Comparison of ENCODE assay signal across 8 cellular contexts in genomic region chr10:110138197-110138812, GRCh38.
DNase-seq lines count a peak whose midpoint lies in the region; ATAC-seq and TF ChIP-seq lines count a peak whose summit lies in the region.

No MANE protein-coding gene starts in this region.

- peaks cover 0 to 14% (median 3%) of the 10 kb centered on the region in 4 donors for H3K4me1 ChIP-seq in sigmoid colon

- peaks cover 4% of the 10 kb centered on the region for H3K27me3 Mint-ChIP-seq in activated T-cell treated with anti-CD3 and anti-CD28 coated beads, Interleukin-2, amount 50 U/mL, for 72 hours (ENCODE audit: low read depth)
- no peaks in the 10 kb centered on the region for H3K27me3 Mint-ChIP-seq in activated T-helper 17 cell treated with anti-CD3 and anti-CD28 coated beads, Interleukin-2, amount 50 U/mL, for 72 hours

- intact Hi-C loops in left cardiac atrium (cut with DNase I) (loop anchor here (5.0 to 10.0 kb wide), 4 partner anchors 69 to 254 kb away; partner anchors contain the start of gene MXI1 (in 1 of the 2)), sigmoid colon (cut with DNase I) (loop anchor here (5.0 to 10.0 kb wide), 3 partner anchors 124 to 409 kb away; no protein-coding TSS in a partner anchor)

- no peak for TF ChIP-seq EP300 in sigmoid colon (IDR thresholded peaks at IDR 0.05)

- H3K4me3 Mint-ChIP-seq in activated T-cell treated with anti-CD3 and anti-CD28 coated beads, Interleukin-2, amount 50 U/mL, for 72 hours: no peak overlapping the region
- H3K4me3 Mint-ChIP-seq in activated T-helper 17 cell treated with anti-CD3 and anti-CD28 coated beads, Interleukin-2, amount 50 U/mL, for 72 hours: peak overlapping the region; percentile 21

- H3K4me1 Mint-ChIP-seq in activated T-cell treated with anti-CD3 and anti-CD28 coated beads, Interleukin-2, amount 50 U/mL, for 72 hours (ENCODE audit: low read depth): peaks cover 51% of the 10 kb centered on the region
- peaks cover 29% of the 10 kb centered on the region for H3K4me1 Mint-ChIP-seq in activated T-helper 17 cell treated with anti-CD3 and anti-CD28 coated beads, Interleukin-2, amount 50 U/mL, for 72 hours

- peak overlapping the region in 2 of 4 donors; percentile 9 to 52 for H3K27ac ChIP-seq in sigmoid colon

- no peak for TF ChIP-seq POLR2A in sigmoid colon (IDR thresholded peaks at IDR 0.05)

- no peak overlapping the region for H3K4me3 ChIP-seq in sigmoid colon

- peak; percentile 49 to 59 for ATAC-seq in activated T-cell treated with anti-CD3 and anti-CD28 coated beads, Interleukin-2, amount 50 U/mL, for 72 hours (replicated peaks in 1 of 2)
- ATAC-seq in HG02642 (IDR thresholded peaks at IDR 0.05; ENCODE audit: poor library complexity, unreplicated experiment) (peak; percentile 56), left cardiac atrium (peak; percentile 59 to 63)
- peak; percentile 37 for ATAC-seq in activated T-helper 17 cell treated with anti-CD3 and anti-CD28 coated beads, Interleukin-2, amount 50 U/mL, for 72 hours (replicated peaks)

- no peak for DNase-seq in activated T-cell treated with anti-CD3 and anti-CD28 coated beads, Interleukin-2, amount 50 U/mL, for 72 hours
- no peak for DNase-seq in activated T-cell treated with anti-CD3 and anti-CD28 coated beads, Interleukin-2, amount 50 U/mL, for 48 hours
- DNase-seq in NCI-H2196 treated with DMSO at 0.1 percent for 48 hours (lab: John Stamatoyannopoulos, UW; ENCODE audit: unreplicated experiment): peak; percentile 13
- no peak for DNase-seq in left cardiac atrium
- DNase-seq in sigmoid colon: no peak
- DNase-seq in stimulated activated naive CD4-positive, alpha-beta T cell treated with Interleukin-2 at 50 U/mL for 16 hours (lab: John Stamatoyannopoulos, UW): no peak

- TF ChIP-seq CTCF in sigmoid colon (IDR thresholded peaks at IDR 0.05): peak in 3 of 4 experiments; percentile 48 to 61 (median 60)

- no peaks in the 10 kb centered on the region for H3K9me3 ChIP-seq in sigmoid colon

- H3K9me3 Mint-ChIP-seq in activated T-cell treated with anti-CD3 and anti-CD28 coated beads, Interleukin-2, amount 50 U/mL, for 72 hours: no peaks in the 10 kb centered on the region
- no peaks in the 10 kb centered on the region for H3K9me3 Mint-ChIP-seq in activated T-helper 17 cell treated with anti-CD3 and anti-CD28 coated beads, Interleukin-2, amount 50 U/mL, for 72 hours

- no peak overlapping the region for H3K27ac Mint-ChIP-seq in activated T-cell treated with anti-CD3 and anti-CD28 coated beads, Interleukin-2, amount 50 U/mL, for 72 hours
- H3K27ac Mint-ChIP-seq in activated T-helper 17 cell treated with anti-CD3 and anti-CD28 coated beads, Interleukin-2, amount 50 U/mL, for 72 hours: no peak overlapping the region

- WGBS in sigmoid colon, 2 donors: 69 to 72% methylated on average over 5 of the region's 5 CpGs

- H3K36me3 ChIP-seq in sigmoid colon: no peaks in the 10 kb centered on the region

- peaks cover 0 to 2% of the 10 kb centered on the region in 2 donors for H3K36me3 Mint-ChIP-seq in activated T-cell treated with anti-CD3 and anti-CD28 coated beads, Interleukin-2, amount 50 U/mL, for 72 hours (ENCODE audit: insufficient read depth in 2 of 2)
- peaks cover 16% of the 10 kb centered on the region for H3K36me3 Mint-ChIP-seq in activated T-helper 17 cell treated with anti-CD3 and anti-CD28 coated beads, Interleukin-2, amount 50 U/mL, for 72 hours (ENCODE audit: low read depth)

- H3K27me3 ChIP-seq in sigmoid colon: no peaks in the 10 kb centered on the region
